In the genomic region with DNA sequence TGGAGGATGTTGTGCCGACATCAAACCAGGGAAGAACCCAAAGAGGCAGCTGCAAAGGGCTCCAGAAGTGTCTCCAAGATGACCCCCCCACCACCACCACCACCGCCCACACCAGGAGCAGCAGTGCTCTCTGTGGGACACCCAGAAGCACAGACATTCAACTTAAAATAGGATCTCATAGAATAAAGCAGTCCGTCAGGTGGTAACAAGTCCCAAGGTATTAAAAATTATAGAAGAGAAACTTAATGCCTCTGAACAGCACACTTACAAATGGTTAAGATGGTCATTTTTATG, we compare ENCODE assay signal across 15 cellular contexts.
A peak's percentile ranks its signal among the peaks of the same experiment; 100 is the strongest.
DNase-seq lines count a peak whose midpoint lies in the region; ATAC-seq and TF ChIP-seq lines count a peak whose summit lies in the region.
"Had no signal": no experiment of that assay in that cellular context is flagged by ENCODE, and none has a peak within 500 bp of the region (broad histone marks: within the 10 kb centered on the region; RNA-seq: fewer than 3 reads in every experiment).

No MANE protein-coding gene starts in this region.

- H3K27ac ChIP-seq in parathyroid adenoma = peak overlapping the region; percentile 100
- H3K27ac ChIP-seq: psoas muscle had no signal

- peak overlapping the region; percentile 70 for H3K4me2 ChIP-seq in parathyroid adenoma (ENCODE audit: low read length)
- H3K4me2 ChIP-seq: GM23338 had no signal

- H3K4me1 Mint-ChIP-seq in Caco-2 (ENCODE audit: low read depth, unreplicated experiment) (peaks cover 18% of the 10 kb centered on the region), endothelial cell (ENCODE audit: unreplicated experiment) (peaks cover 14% of the 10 kb centered on the region), T-cell (peaks cover 22 to 40% (median 27%) of the 10 kb centered on the region in 3 donors)

- peaks cover 10% of the 10 kb centered on the region for H3K79me2 ChIP-seq in parathyroid adenoma

- ATAC-seq in HG03354 (IDR thresholded peaks at IDR 0.05; ENCODE audit: poor library complexity, severe bottlenecking, unreplicated experiment) = peak; percentile 5
- ATAC-seq in esophagus mucosa = no peak
- ATAC-seq in T-cell (replicated peaks in 1 of 4) = no peak

- H3K9me3 Mint-ChIP-seq in Caco-2 (ENCODE audit: unreplicated experiment) (peaks cover 8% of the 10 kb centered on the region), endothelial cell (ENCODE audit: unreplicated experiment) (no peaks in the 10 kb centered on the region), T-cell (peaks cover 0 to 5% (median 5%) of the 10 kb centered on the region in 3 donors)

- TF ChIP-seq CTCF in Caco-2 (IDR thresholded peaks at IDR 0.05; ENCODE audit: insufficient read depth in 1 of 2, low read depth in 1 of 2, low read length in 1 of 2, severe bottlenecking in 1 of 2, unreplicated experiment in 1 of 2) = no peak
- no peak for TF ChIP-seq CTCF in endothelial cell (IDR thresholded peaks at IDR 0.05; ENCODE audit: unreplicated experiment)
- no peak for TF ChIP-seq CTCF in parathyroid adenoma (IDR thresholded peaks at IDR 0.05)

- DNase-seq in Caco-2 (no peak), endothelial cell (ENCODE audit: low spot score) (no peak), T-cell (no peak), NCI-H526 (lab: John Stamatoyannopoulos, UW) (no peak)
- DNase-seq in stimulated activated CD4-positive, alpha-beta T cell treated with anti-CD3 and anti-CD28 coated beads, Interleukin-2, amount 100 ng/mL, for 48 hours = no peak
- DNase-seq: activated CD4-positive, alpha-beta T cell treated with anti-CD3 and anti-CD28 coated beads for 4 hours; activated T-cell treated with anti-CD3 and anti-CD28 coated beads, Interleukin-2, amount 50 U/mL, for 48 hours; mammary epithelial cell; NCI-H2171 had no signal

- H3K9ac ChIP-seq in parathyroid adenoma = peak overlapping the region; percentile 35

- no TSS peak for BruUV-seq in Caco-2 (replicated peaks; lab: Mats Ljungman, UMichigan)

- H3K9me3 ChIP-seq in Caco-2 (no peaks in the 10 kb centered on the region), parathyroid adenoma (ENCODE audit: control insufficient read depth, low read length) (no peaks in the 10 kb centered on the region)
- H3K9me3 ChIP-seq: psoas muscle had no signal

- H3K27me3 Mint-ChIP-seq in Caco-2 (ENCODE audit: insufficient read depth, unreplicated experiment) (no peaks in the 10 kb centered on the region), endothelial cell (ENCODE audit: unreplicated experiment) (peaks cover 10% of the 10 kb centered on the region), T-cell (no peaks in the 10 kb centered on the region)

- H3K4me1 ChIP-seq in Caco-2 (peaks cover 15% of the 10 kb centered on the region), parathyroid adenoma (peaks cover 89% of the 10 kb centered on the region)

- POLR2A ChIA-PET in Caco-2 (lab: Charles Lee) = interaction anchor here (0.9 kb wide), 2 partner anchors 155 to 159 kb away, joined by 6 to 15 read pairs; partner anchors contain the start of gene ID2
- POLR2A ChIA-PET in T-cell (lab: Charles Lee) = interaction anchor here in 1 of 2 donors (0.6 kb wide), 1 partner anchor 359 kb away, joined by 3 read pairs; no protein-coding TSS in a partner anchor

- no peak overlapping the region for H3K4me3 Mint-ChIP-seq in Caco-2 (ENCODE audit: unreplicated experiment)
- no peak overlapping the region for H3K4me3 Mint-ChIP-seq in endothelial cell (ENCODE audit: unreplicated experiment)
- H3K4me3 Mint-ChIP-seq in T-cell = no peak overlapping the region
- H3K4me3 Mint-ChIP-seq: GM23338; T-helper 1 cell treated with Interleukin-12 subunit alpha and Interleukin-12 subunit beta and Interleukin-4 antibody, amounts not matched to agents 30 μg/mL and 1 μg/mL, for 36 hours had no signal

- peaks cover 5% of the 10 kb centered on the region for H3K36me3 Mint-ChIP-seq in Caco-2 (ENCODE audit: insufficient read depth, unreplicated experiment)
- no peaks in the 10 kb centered on the region for H3K36me3 Mint-ChIP-seq in endothelial cell (ENCODE audit: low read depth, unreplicated experiment)
- H3K36me3 Mint-ChIP-seq in T-cell = no peaks in the 10 kb centered on the region

- H2AFZ ChIP-seq in parathyroid adenoma = no peak overlapping the region

- no peak overlapping the region for H3K4me3 ChIP-seq in Caco-2 (ENCODE audit: low read depth, low read length)
- peak overlapping the region; percentile 50 for H3K4me3 ChIP-seq in parathyroid adenoma (ENCODE audit: low read depth, low read length)
- H3K4me3 ChIP-seq: GM23338, psoas muscle had no signal

- no peaks in the 10 kb centered on the region for H3K36me3 ChIP-seq in Caco-2 (ENCODE audit: control insufficient read depth, insufficient read depth, low read length)
- H3K36me3 ChIP-seq in parathyroid adenoma (ENCODE audit: control insufficient read depth, insufficient read depth, low read length) = no peaks in the 10 kb centered on the region

- CTCF ChIA-PET in Caco-2 (lab: Charles Lee) (interaction anchor here (1.1 to 1.4 kb wide), 5 partner anchors 46 to 158 kb away, joined by 4 to 11 read pairs (median 5); partner anchors contain the start of gene ID2), T-cell (lab: Charles Lee) (no interaction called here)

- H3K27me3 ChIP-seq in Caco-2 (replicated peaks; ENCODE audit: control insufficient read depth, insufficient read depth, low read length) (no peaks in the 10 kb centered on the region), parathyroid adenoma (ENCODE audit: control insufficient read depth, insufficient read depth, low read length) (no peaks in the 10 kb centered on the region)

- H3K27ac Mint-ChIP-seq in Caco-2 (ENCODE audit: unreplicated experiment) (peak overlapping the region; percentile 62), endothelial cell (ENCODE audit: unreplicated experiment) (peak overlapping the region; percentile 86), T-cell (no peak overlapping the region)
- H3K27ac Mint-ChIP-seq: GM23338 had no signal

- intact Hi-C loops in Caco-2 (cut with micrococcal nuclease; ENCODE audit: unreplicated experiment) = no loop called here

Comparison
In these comparisons a context has a peak if more than half of its experiments do, and no peak if none do; other contexts are left out.
1. H3K27ac Mint-ChIP-seq: peak in Caco-2 (single experiment) and endothelial cell (single experiment); none in T-cell (0 of 2).